In the genomic region with DNA sequence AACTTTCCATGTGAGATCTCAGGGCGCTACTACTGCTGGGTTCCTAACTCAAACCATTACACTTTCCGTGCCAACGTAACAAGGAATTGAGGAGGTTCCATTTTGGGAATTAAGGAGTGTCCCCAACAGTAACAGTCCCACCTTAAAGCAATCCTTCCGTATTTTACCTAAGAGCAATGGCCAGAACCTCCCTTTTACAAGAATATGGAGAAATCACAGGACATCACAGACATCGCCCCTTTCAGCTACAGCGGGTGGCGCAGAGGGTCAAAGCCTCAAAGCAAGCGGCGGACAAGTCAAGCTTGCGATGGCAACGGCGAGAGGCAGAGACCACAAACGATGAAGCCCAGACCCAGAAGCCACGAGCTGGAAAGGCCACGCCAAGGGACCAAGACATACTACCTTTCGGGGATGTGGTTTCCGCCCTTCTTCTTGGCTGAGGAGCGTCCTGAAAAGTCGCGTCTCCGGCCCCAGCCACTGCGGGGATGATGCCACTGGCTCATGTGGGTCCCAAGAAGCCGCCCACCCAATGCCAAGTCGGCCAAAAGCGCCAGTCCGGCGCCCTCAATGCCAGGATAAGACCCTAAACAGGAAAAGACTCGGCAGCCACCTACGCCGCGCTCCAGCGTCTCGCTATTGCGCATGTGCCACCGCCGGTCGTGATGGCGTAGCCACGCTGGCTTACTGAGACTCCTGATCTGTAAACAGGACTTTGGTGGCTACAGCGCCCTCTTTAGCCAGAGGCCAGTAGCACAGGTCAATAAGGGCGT, we compare ENCODE assay signal across 8 cellular contexts. TPM values are rescaled to one million over a fixed set of nuclear protein-coding genes. Genes with fewer than 3 reads are reported as not detected.
A peak's percentile ranks its signal among the peaks of the same experiment; 100 is the strongest.
DNase-seq lines count a peak whose midpoint lies in the region; ATAC-seq, FAIRE-seq and TF ChIP-seq lines count a peak whose summit lies in the region.

TSS of gene DUSP11 (minus strand) at position 632 of the 770 bp plus-strand sequence. CDS start at position 503, 129 bp downstream.

- peak within 1 kb of the TSS; percentile 96 for H3K27ac Mint-ChIP-seq in activated B cell treated with CpG ODN at 0.5 μM for 24 hours

- H3K4me3 Mint-ChIP-seq in activated B cell treated with CpG ODN at 0.5 μM for 24 hours = peak within 1 kb of the TSS; percentile 98

- peak; percentile 5 for FAIRE-seq in islet of Langerhans (lab: Jason Lieb, UNC)

- peak; percentile 71 for TF ChIP-seq CTCF in activated B cell treated with CpG ODN at 0.5 μM for 24 hours (IDR thresholded peaks at IDR 0.05)

- DNase-seq in AG08396 (ENCODE audit: low spot score) = peak; percentile 95
- peak; percentile 86 for DNase-seq in NCI-H226
- peak; percentile 95 for DNase-seq in activated B cell treated with CpG ODN at 0.5 μM for 24 hours
- DNase-seq in central memory CD4-positive, alpha-beta T cell = peak; percentile 94
- peak; percentile 94 to 99 (median 95) for DNase-seq in stimulated activated CD4-positive, alpha-beta T cell treated with anti-CD3 and anti-CD28 coated beads, Interleukin-12 subunit alpha, Interleukin-12 subunit beta, amount 100 ng/mL, for 48 hours (ENCODE audit: low read depth in 2 of 3, low spot score in 1 of 3)

- POLR2A ChIA-PET in activated B cell treated with CpG ODN at 0.5 μM for 24 hours (lab: Charles Lee) = interaction anchor here (0.6 to 1.3 kb wide), 4 partner anchors 42 to 692 kb away, joined by 3 to 5 read pairs (median 5); partner anchors contain the start of genes STAMBP and TPRKB

- H3K9me3 Mint-ChIP-seq in activated B cell treated with CpG ODN at 0.5 μM for 24 hours = no peaks in the 10 kb centered on the region

- H3K4me1 Mint-ChIP-seq in activated B cell treated with CpG ODN at 0.5 μM for 24 hours = peaks cover 26% of the 10 kb centered on the region

- CTCF ChIA-PET in activated B cell treated with CpG ODN at 0.5 μM for 24 hours (lab: Charles Lee) = no interaction called here

- ATAC-seq in GM18907 (IDR thresholded peaks at IDR 0.05; ENCODE audit: unreplicated experiment) (peak; percentile 99), HG03175 (IDR thresholded peaks at IDR 0.05; ENCODE audit: unreplicated experiment) (peak; percentile 100), activated B cell treated with CpG ODN at 0.5 μM for 24 hours (ENCODE audit: low read depth) (peak; percentile 99)

- H3K27me3 Mint-ChIP-seq in activated B cell treated with CpG ODN at 0.5 μM for 24 hours = peaks cover 3% of the 10 kb centered on the region

- intact Hi-C loops in activated B cell treated with CpG ODN at 0.5 μM for 24 hours (cut with micrococcal nuclease) = loop anchor here (1.0 kb wide), 3 partner anchors 42 to 50 kb away; partner anchors contain the start of gene TPRKB

- peaks cover 32% of the 10 kb centered on the region for H3K36me3 Mint-ChIP-seq in activated B cell treated with CpG ODN at 0.5 μM for 24 hours (ENCODE audit: low read depth)

RNA-seq across cellular contexts. Expression of gene DUSP11, which starts in this region (rescaled TPM):
- 25.6 and 30.5 TPM in 2 replicates for total RNA-seq in activated B cell treated with CpG ODN at 0.5 μM for 24 hours

Comparison
In these comparisons a context has a peak if more than half of its experiments do, and no peak if none do; other contexts are left out.
1. Peak in every context shown above with its lines: DNase-seq and ATAC-seq.